ENCODE assay signal across 18 cellular contexts in genomic region chr7:129431911-129432643, GRCh38.
"Had no signal": no experiment of that assay in that cellular context is flagged by ENCODE, and none has a peak within 500 bp of the region (broad histone marks: within the 10 kb centered on the region; RNA-seq: fewer than 3 reads in every experiment).

No MANE protein-coding gene starts in this region.

- ATAC-seq: activated CD8-positive, alpha-beta T cell treated with anti-CD3 and anti-CD28 coated beads for 36 hours; gastrocnemius medialis; left ventricle myocardium superior had no signal

- DNase-seq: activated CD4-positive, alpha-beta T cell treated with anti-CD3 and anti-CD28 coated beads for 4 hours; activated CD8-positive, alpha-beta memory T cell treated with anti-CD3 and anti-CD28 coated beads, Interleukin-2, amount 50 U/mL, for 4 hours; activated CD8-positive, alpha-beta T cell treated with anti-CD3 and anti-CD28 coated beads for 36 hours; activated naive CD4-positive, alpha-beta T cell treated with anti-CD3 and anti-CD28 coated beads, Interleukin-2, amount 50 U/mL, for 16 hours; amygdala; brain microvascular endothelial cell; dorsolateral prefrontal cortex; gastrocnemius medialis; kidney; left ventricle myocardium superior; mesenchymal stem cell; sigmoid colon; stimulated activated CD4-positive, alpha-beta T cell treated with anti-CD3 and anti-CD28 coated beads, Interleukin-12 subunit alpha, Interleukin-12 subunit beta, amount 100 ng/mL, for 4 hours; stimulated activated CD4-positive, alpha-beta T cell treated with anti-CD3 and anti-CD28 coated beads, Interleukin-4, amount 100 ng/mL, for 24 hours; stomach; T1000 had no signal

- H3K4me3 ChIP-seq: esophagus muscularis mucosa, gastrocnemius medialis, sigmoid colon, stomach, thoracic aorta had no signal

- H3K36me3 ChIP-seq: brain microvascular endothelial cell, gastrocnemius medialis had no signal

- H3K27ac Mint-ChIP-seq: activated CD8-positive, alpha-beta T cell treated with anti-CD3 and anti-CD28 coated beads for 36 hours had no signal

- H3K27ac ChIP-seq: brain microvascular endothelial cell, dorsolateral prefrontal cortex, esophagus muscularis mucosa, gastrocnemius medialis, sigmoid colon, stomach, thoracic aorta had no signal

- H3K9me3 ChIP-seq: esophagus muscularis mucosa, gastrocnemius medialis, sigmoid colon, stomach, thoracic aorta had no signal

- H3K9me3 Mint-ChIP-seq: activated CD8-positive, alpha-beta T cell treated with anti-CD3 and anti-CD28 coated beads for 36 hours had no signal

- H3K27me3 ChIP-seq: brain microvascular endothelial cell, dorsolateral prefrontal cortex, esophagus muscularis mucosa, gastrocnemius medialis had no signal
